In the genomic region with DNA sequence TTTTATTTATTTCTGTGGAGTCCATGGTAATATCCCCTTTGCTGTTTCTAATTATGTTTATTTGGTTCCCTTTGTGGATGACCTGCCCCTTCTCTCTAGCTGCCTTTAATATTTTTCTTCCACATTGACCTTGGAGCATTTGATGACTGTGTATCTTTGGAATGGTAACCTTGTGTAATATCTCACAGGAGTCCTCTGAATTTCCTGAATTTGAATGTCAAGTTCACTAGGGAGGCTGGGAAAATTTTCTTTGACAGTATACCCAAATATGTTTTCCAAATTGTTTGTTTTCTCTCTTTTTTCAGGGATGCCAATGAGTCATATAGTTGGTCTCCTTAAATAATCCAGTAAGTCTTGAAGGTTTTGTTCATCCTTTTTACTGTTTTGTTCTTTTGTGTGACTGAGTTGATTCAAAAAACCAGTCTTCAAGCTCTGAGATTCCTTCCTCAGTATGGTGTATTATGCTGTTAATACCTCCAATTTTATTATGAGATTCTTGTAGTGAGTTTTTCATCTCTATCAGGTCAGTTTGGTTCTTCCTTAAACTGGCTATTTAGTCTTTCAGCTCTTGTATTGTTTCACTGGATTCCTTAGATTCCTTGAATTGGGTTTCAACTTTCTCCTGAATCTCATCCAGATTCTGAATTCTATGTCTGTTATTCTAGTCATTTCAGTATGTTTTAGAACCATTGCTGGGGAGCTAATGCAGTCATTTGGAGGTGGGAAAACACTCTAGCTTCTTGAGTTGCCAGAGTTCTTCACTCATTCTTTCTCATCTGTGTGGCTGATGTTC, we compare ENCODE assay signal across 1 cellular context.
TF ChIP-seq lines count a peak whose summit lies in the region.

No MANE protein-coding gene starts in this region.

TF ChIP-seq in GM23338, 12 proteins besides CTCF, POLR2A, EP300 and RAD21:
- TF ChIP-seq ZNF331 (CRISPR knock-in tag; IDR thresholded peaks at IDR 0.05; ENCODE audit: low read depth) (no peak), EZH2 (IDR thresholded peaks at IDR 0.05; ENCODE audit: low read depth, unreplicated experiment) (no peak)
- TF ChIP-seq, protein P1, sequence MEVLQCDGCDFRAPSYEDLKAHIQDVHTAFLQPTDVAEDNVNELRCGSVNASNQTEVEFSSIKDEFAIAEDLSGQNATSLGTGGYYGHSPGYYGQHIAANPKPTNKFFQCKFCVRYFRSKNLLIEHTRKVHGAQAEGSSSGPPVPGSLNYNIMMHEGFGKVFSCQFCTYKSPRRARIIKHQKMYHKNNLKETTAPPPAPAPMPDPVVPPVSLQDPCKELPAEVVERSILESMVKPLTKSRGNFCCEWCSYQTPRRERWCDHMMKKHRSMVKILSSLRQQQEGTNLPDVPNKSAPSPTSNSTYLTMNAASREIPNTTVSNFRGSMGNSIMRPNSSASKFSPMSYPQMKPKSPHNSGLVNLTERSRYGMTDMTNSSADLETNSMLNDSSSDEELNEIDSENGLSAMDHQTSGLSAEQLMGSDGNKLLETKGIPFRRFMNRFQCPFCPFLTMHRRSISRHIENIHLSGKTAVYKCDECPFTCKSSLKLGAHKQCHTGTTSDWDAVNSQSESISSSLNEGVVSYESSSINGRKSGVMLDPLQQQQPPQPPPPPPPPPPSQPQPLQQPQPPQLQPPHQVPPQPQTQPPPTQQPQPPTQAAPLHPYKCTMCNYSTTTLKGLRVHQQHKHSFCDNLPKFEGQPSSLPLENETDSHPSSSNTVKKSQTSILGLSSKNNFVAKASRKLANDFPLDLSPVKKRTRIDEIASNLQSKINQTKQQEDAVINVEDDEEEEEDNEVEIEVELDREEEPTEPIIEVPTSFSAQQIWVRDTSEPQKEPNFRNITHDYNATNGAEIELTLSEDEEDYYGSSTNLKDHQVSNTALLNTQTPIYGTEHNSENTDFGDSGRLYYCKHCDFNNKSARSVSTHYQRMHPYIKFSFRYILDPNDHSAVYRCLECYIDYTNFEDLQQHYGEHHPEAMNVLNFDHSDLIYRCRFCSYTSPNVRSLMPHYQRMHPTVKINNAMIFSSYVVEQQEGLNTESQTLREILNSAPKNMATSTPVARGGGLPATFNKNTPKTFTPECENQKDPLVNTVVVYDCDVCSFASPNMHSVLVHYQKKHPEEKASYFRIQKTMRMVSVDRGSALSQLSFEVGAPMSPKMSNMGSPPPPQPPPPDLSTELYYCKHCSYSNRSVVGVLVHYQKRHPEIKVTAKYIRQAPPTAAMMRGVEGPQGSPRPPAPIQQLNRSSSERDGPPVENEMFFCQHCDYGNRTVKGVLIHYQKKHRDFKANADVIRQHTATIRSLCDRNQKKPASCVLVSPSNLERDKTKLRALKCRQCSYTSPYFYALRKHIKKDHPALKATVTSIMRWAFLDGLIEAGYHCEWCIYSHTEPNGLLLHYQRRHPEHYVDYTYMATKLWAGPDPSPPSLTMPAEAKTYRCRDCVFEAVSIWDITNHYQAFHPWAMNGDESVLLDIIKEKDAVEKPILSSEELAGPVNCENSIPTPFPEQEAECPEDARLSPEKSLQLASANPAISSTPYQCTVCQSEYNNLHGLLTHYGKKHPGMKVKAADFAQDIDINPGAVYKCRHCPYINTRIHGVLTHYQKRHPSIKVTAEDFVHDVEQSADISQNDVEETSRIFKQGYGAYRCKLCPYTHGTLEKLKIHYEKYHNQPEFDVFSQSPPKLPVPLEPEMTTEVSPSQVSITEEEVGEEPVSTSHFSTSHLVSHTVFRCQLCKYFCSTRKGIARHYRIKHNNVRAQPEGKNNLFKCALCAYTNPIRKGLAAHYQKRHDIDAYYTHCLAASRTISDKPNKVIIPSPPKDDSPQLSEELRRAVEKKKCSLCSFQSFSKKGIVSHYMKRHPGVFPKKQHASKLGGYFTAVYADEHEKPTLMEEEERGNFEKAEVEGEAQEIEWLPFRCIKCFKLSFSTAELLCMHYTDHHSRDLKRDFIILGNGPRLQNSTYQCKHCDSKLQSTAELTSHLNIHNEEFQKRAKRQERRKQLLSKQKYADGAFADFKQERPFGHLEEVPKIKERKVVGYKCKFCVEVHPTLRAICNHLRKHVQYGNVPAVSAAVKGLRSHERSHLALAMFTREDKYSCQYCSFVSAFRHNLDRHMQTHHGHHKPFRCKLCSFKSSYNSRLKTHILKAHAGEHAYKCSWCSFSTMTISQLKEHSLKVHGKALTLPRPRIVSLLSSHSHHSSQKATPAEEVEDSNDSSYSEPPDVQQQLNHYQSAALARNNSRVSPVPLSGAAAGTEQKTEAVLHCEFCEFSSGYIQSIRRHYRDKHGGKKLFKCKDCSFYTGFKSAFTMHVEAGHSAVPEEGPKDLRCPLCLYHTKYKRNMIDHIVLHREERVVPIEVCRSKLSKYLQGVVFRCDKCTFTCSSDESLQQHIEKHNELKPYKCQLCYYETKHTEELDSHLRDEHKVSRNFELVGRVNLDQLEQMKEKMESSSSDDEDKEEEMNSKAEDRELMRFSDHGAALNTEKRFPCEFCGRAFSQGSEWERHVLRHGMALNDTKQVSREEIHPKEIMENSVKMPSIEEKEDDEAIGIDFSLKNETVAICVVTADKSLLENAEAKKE (CRISPR knock-in tag; IDR thresholded peaks at IDR 0.05) = no peak
